In the genomic region with DNA sequence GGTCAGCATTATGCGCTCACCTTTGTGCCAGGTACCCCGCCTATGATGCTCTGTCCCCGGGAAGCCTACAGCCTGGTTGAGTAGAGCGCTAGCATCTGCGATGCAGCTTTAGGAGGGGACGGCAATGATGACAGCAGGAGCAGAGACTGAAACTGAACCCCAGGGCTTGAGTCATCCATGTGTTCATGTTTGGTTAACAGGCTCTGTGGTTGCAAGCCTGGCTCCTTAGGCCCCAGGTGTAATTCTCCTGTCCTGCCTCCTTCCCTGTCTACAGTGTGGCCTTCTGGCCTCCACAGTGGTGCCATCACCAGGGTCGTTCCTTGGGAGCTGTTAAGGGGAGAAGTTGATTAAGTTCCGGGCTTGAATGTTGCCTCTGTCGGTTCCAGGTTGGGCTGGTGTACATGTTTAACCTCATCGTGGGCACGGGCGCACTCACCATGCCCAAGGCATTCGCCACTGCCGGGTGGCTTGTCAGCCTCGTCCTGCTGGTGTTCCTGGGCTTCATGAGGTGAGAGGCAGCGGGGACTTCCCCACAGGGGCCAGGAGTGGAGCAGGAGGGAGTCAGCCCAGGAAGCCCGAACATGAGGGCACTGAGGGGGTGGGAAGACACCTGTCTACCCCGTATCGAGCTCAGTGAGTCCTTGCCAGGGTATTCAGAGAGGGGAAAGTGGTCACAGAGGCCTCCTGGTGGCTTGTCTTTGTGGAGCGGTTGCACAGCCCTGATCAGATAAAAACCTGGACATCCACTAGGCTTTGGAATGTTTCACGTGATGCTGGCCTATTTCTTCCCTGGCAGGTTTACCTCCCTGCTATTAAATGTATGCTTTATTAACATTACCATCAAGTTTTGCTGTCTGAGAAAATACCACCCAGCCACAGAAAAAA, we compare ENCODE assay signal across 16 cellular contexts. TPM values are rescaled to one million over a fixed set of nuclear protein-coding genes. Genes with fewer than 3 reads are reported as not detected.
A peak's percentile ranks its signal among the peaks of the same experiment; 100 is the strongest.
DNase-seq lines count a peak whose midpoint lies in the region; ATAC-seq, FAIRE-seq and TF ChIP-seq lines count a peak whose summit lies in the region.
"Had no signal": no experiment of that assay in that cellular context is flagged by ENCODE, and none has a peak within 500 bp of the region (broad histone marks: within the 10 kb centered on the region; RNA-seq: fewer than 3 reads in every experiment).

No MANE protein-coding gene starts in this region.

- CTCF ChIA-PET in activated CD4-positive, alpha-beta T cell treated with anti-CD3 and anti-CD28 coated beads for 36 hours (lab: Charles Lee), result interaction anchor here (0.7 to 2.8 kb wide), 6 partner anchors 26 to 410 kb away, joined by 3 to 6 read pairs (median 3); no protein-coding TSS in a partner anchor
- CTCF ChIA-PET in SK-N-SH (lab: Yijun Ruan, JAX), result interaction anchor here (1.0 to 98.1 kb wide), 7 partner anchors 14 to 128 kb away, joined by 4 to 3869 read pairs (median 49); partner anchors contain the start of genes FDXR, GRIN2C, NHERF1 and RAB37
- CTCF ChIA-PET in GM12878 (lab: Yijun Ruan, JAX), result interaction anchor here (0.6 to 1.9 kb wide), 4 partner anchors 14 to 77 kb away, joined by 3 to 5 read pairs (median 4); no protein-coding TSS in a partner anchor

- H3K36me3 Mint-ChIP-seq in activated CD4-positive, alpha-beta T cell treated with anti-CD3 and anti-CD28 coated beads for 36 hours (ENCODE audit: low read depth), result peaks cover 3% of the 10 kb centered on the region
- H3K36me3 Mint-ChIP-seq: neural progenitor cell had no signal

- H3K27ac ChIP-seq in SK-N-SH (ENCODE audit: low read depth in 2 of 2, low read length in 1 of 2), result no peak overlapping the region
- H3K27ac ChIP-seq in GM12878 (ENCODE audit: control insufficient read depth, insufficient read depth), result no peak overlapping the region
- H3K27ac ChIP-seq: gastroesophageal sphincter, HL-60, neural progenitor cell had no signal

- no peak overlapping the region for H3K27ac Mint-ChIP-seq in activated CD4-positive, alpha-beta T cell treated with anti-CD3 and anti-CD28 coated beads for 36 hours
- H3K27ac Mint-ChIP-seq: neural progenitor cell; stimulated activated naive B cell treated with anti-CD40 and anti-IgM and Interleukin-4, amounts not matched to agents 10 μg/mL and 1 μg/mL and 100 μg/mL, for 72 hours had no signal

- H3K27me3 ChIP-seq in SK-N-SH (ENCODE audit: insufficient read depth) (no peaks in the 10 kb centered on the region), GM12878 (replicated peaks in 1 of 2; ENCODE audit: control insufficient read depth in 2 of 2, insufficient read depth in 2 of 2, low read length in 1 of 2) (no peaks in the 10 kb centered on the region)
- H3K27me3 ChIP-seq: gastroesophageal sphincter, neural progenitor cell had no signal

- H3K4me3 ChIP-seq in SK-N-SH (ENCODE audit: low read depth in 2 of 2, low read length in 1 of 2) (no peak overlapping the region), GM12878 (no peak overlapping the region)
- H3K4me3 ChIP-seq: gastroesophageal sphincter, neural progenitor cell had no signal

- H3K79me2 ChIP-seq in SK-N-SH (ENCODE audit: insufficient read depth), result no peaks in the 10 kb centered on the region; the same call in 1 of the 2 replicates
- H3K79me2 ChIP-seq in GM12878 (ENCODE audit: control insufficient read depth, insufficient read depth, low read length), result no peaks in the 10 kb centered on the region

- 88% methylated on average over 13 of the region's 21 CpGs for WGBS in SK-N-SH (ENCODE audit: low lambda C conversion rate)
- 90% methylated on average over 21 of the region's 21 CpGs for WGBS in GM12878 (ENCODE audit: insufficient coverage, insufficient replicate concordance, low lambda C conversion rate, missing lambda C conversion rate)

- TF ChIP-seq CTCF in SK-N-SH (IDR thresholded peaks at IDR 0.05) (no peak), GM12878 (IDR thresholded peaks at IDR 0.05 in 2 of 3, conservative IDR thresholded peaks at IDR 0.05 in 1 of 3; ENCODE audit: control insufficient read depth in 2 of 3, extremely low read depth in 1 of 3, insufficient read depth in 1 of 3, low read depth in 3 of 3, low read length in 3 of 3) (no peak), D721Med (IDR thresholded peaks at IDR 0.05; ENCODE audit: insufficient read depth, missing control alignments) (no peak)

- no peaks in the 10 kb centered on the region for H3K9me2 ChIP-seq in SK-N-SH

- no peaks in the 10 kb centered on the region for H3K4me1 ChIP-seq in SK-N-SH (ENCODE audit: control insufficient read depth in 1 of 2, insufficient read depth in 2 of 2, low read depth in 1 of 2, low read length in 1 of 2)
- peaks cover 22% of the 10 kb centered on the region for H3K4me1 ChIP-seq in GM12878 (ENCODE audit: control insufficient read depth, insufficient read depth, low read length)
- H3K4me1 ChIP-seq: gastroesophageal sphincter, neural progenitor cell had no signal

- RAD21 ChIA-PET in GM12878 (lab: Charles Lee; ENCODE audit: unreplicated experiment), result interaction anchor here (1.1 kb wide), 1 partner anchor 47 kb away, joined by 4 read pairs; no protein-coding TSS in a partner anchor

- no peak overlapping the region for H3K4me3 Mint-ChIP-seq in activated CD4-positive, alpha-beta T cell treated with anti-CD3 and anti-CD28 coated beads for 36 hours
- H3K4me3 Mint-ChIP-seq: neural progenitor cell; stimulated activated naive B cell treated with anti-CD40 and anti-IgM and Interleukin-4, amounts not matched to agents 10 μg/mL and 1 μg/mL and 100 μg/mL, for 72 hours had no signal

- in situ Hi-C loops in GM12878 (cut with MboI), result no loop called here

- H3K36me3 ChIP-seq in SK-N-SH (replicated peaks in 1 of 2; ENCODE audit: control insufficient read depth in 1 of 2, insufficient read depth in 2 of 2, low read length in 1 of 2) (peaks cover 11 to 20% of the 10 kb centered on the region in 2 experiments), GM12878 (ENCODE audit: control insufficient read depth in 2 of 2, insufficient read depth in 2 of 2, low read length in 1 of 2) (peaks cover 0 to 4% of the 10 kb centered on the region in 2 experiments; a peak in 2 of 4 replicates)
- H3K36me3 ChIP-seq: neural progenitor cell had no signal

- intact Hi-C loops in activated CD4-positive, alpha-beta T cell treated with anti-CD3 and anti-CD28 coated beads for 36 hours (cut with DNase I, micrococcal nuclease), result no loop called here
- intact Hi-C loops in GM12878 (cut with micrococcal nuclease; ENCODE audit: unreplicated experiment), result no loop called here

- H2AFZ ChIP-seq in SK-N-SH (ENCODE audit: low read depth) (no peak overlapping the region), GM12878 (ENCODE audit: control insufficient read depth, low read depth, low read length) (no peak overlapping the region)
- H2AFZ ChIP-seq: neural progenitor cell had no signal

- TF ChIP-seq EP300 in SK-N-SH (IDR thresholded peaks at IDR 0.05; ENCODE audit: borderline replicate concordance in 1 of 2, low read depth in 1 of 2, low read length in 1 of 2) (no peak), GM12878 (IDR thresholded peaks at IDR 0.05; ENCODE audit: borderline replicate concordance in 1 of 2, control insufficient read depth in 1 of 2, low read depth in 2 of 2, low read length in 2 of 2) (no peak)

- H4K20me1 ChIP-seq in SK-N-SH (ENCODE audit: insufficient read depth) (no peaks in the 10 kb centered on the region), GM12878 (ENCODE audit: control insufficient read depth, insufficient read depth) (no peaks in the 10 kb centered on the region; the same call in none of the 2 replicates)

- FAIRE-seq in GM12878 (lab: Jason Lieb, UNC) (no peak), D721Med (lab: Jason Lieb, UNC) (no peak)

- peaks cover 49% of the 10 kb centered on the region for H3K4me1 Mint-ChIP-seq in activated CD4-positive, alpha-beta T cell treated with anti-CD3 and anti-CD28 coated beads for 36 hours
- H3K4me1 Mint-ChIP-seq: neural progenitor cell had no signal

- TF ChIP-seq POLR2A in GM12878 (IDR thresholded peaks at IDR 0.05; ENCODE audit: low read depth, low read length), result no peak

- POLR2A ChIA-PET in activated CD4-positive, alpha-beta T cell treated with anti-CD3 and anti-CD28 coated beads for 36 hours (lab: Charles Lee), result no interaction called here
- POLR2A ChIA-PET in SK-N-SH (lab: Yijun Ruan, JAX), result no interaction called here
- POLR2A ChIA-PET in GM12878 (lab: Charles Lee), result no interaction called here

- H3F3A ChIP-seq in SK-N-SH (replicated peaks; ENCODE audit: insufficient read depth), result no peaks in the 10 kb centered on the region

- no peaks in the 10 kb centered on the region for H3K27me3 Mint-ChIP-seq in activated CD4-positive, alpha-beta T cell treated with anti-CD3 and anti-CD28 coated beads for 36 hours
- H3K27me3 Mint-ChIP-seq: stimulated activated naive B cell treated with anti-CD40 and anti-IgM and Interleukin-4, amounts not matched to agents 10 μg/mL and 1 μg/mL and 100 μg/mL, for 72 hours had no signal

- ATAC-seq in activated CD4-positive, alpha-beta T cell treated with anti-CD3 and anti-CD28 coated beads for 36 hours, result peak; percentile 71
- ATAC-seq in GM12878, result no peak
- ATAC-seq: gastroesophageal sphincter, left lobe of liver had no signal

- no peaks in the 10 kb centered on the region for H3K9me3 Mint-ChIP-seq in activated CD4-positive, alpha-beta T cell treated with anti-CD3 and anti-CD28 coated beads for 36 hours (ENCODE audit: low read depth)
- H3K9me3 Mint-ChIP-seq: dendritic cell treated with granulocyte-macrophage colony-stimulating factor and Interleukin-4, amounts not matched to agents 40 ng/mL and 50 ng/mL, for 4 days; neural progenitor cell; stimulated activated naive B cell treated with anti-CD40 and anti-IgM and Interleukin-4, amounts not matched to agents 10 μg/mL and 1 μg/mL and 100 μg/mL, for 72 hours had no signal

- H3K9me3 ChIP-seq in SK-N-SH (no peaks in the 10 kb centered on the region), GM12878 (replicated peaks; ENCODE audit: control insufficient read depth, insufficient read depth, low read length) (no peaks in the 10 kb centered on the region)
- H3K9me3 ChIP-seq: gastroesophageal sphincter had no signal

- H3K9ac ChIP-seq in SK-N-SH, result no peak overlapping the region
- H3K9ac ChIP-seq in GM12878 (ENCODE audit: control insufficient read depth, insufficient read depth, low read length), result no peak overlapping the region
- H3K9ac ChIP-seq: neural progenitor cell had no signal

- no TSS peak for BruUV-seq in GM12878 (replicated peaks; lab: Mats Ljungman, UMichigan)

- TF ChIP-seq RAD21 in SK-N-SH (IDR thresholded peaks at IDR 0.05; ENCODE audit: low read length) (no peak), GM12878 (IDR thresholded peaks at IDR 0.05; ENCODE audit: insufficient read depth, low read depth, low read length) (no peak)

- SMC1A ChIA-PET in GM12878 (lab: Charles Lee; ENCODE audit: uncharacterized antibody, unreplicated experiment), result interaction anchor here (1.2 kb wide), 1 partner anchor 43 kb away, joined by 3 read pairs; no protein-coding TSS in a partner anchor

- peak; percentile 57 for DNase-seq in activated CD4-positive, alpha-beta T cell treated with anti-CD3 and anti-CD28 coated beads for 36 hours
- DNase-seq in activated CD4-positive, alpha-beta T cell treated with anti-CD3 and anti-CD28 coated beads for 1 hour, result no peak
- no peak for DNase-seq in SK-N-SH
- no peak for DNase-seq in GM12878 (ENCODE audit: low read depth, low spot score)
- DNase-seq in stimulated activated CD4-positive, alpha-beta T cell treated with anti-CD3 and anti-CD28 coated beads, Interleukin-4, amount 100 ng/mL, for 24 hours, result peak; percentile 42
- no peak for DNase-seq in NCI-H446 (lab: John Stamatoyannopoulos, UW)
- DNase-seq in D721Med (ENCODE audit: insufficient read length, low spot score), result no peak
- DNase-seq in glomerular visceral epithelial cell (ENCODE audit: extremely low spot score), result no peak
- DNase-seq: NCI-H1092; stimulated activated naive B cell treated with anti-CD40 and anti-IgM and Interleukin-4, amounts not matched to agents 10 μg/mL and 1 μg/mL and 100 μg/mL, for 72 hours; SW 1271 had no signal

- H3K4me2 ChIP-seq in SK-N-SH (no peak overlapping the region), GM12878 (ENCODE audit: control insufficient read depth, insufficient read depth) (peak overlapping the region; percentile 22; the same call in 1 of the 2 replicates)
- H3K4me2 ChIP-seq: neural progenitor cell had no signal

RNA-seq across cellular contexts. Expression of gene NAT9, which starts 9.2 kb away (rescaled TPM):
- 10 to 100 TPM; 23.7 to 39.6 TPM for total RNA-seq in activated CD4-positive, alpha-beta T cell treated with anti-CD3 and anti-CD28 coated beads for 36 hours
- 117 and 190 TPM in 2 replicates for polyA plus RNA-seq in SK-N-SH (2012; rRNA removed)
- polyA plus RNA-seq in SK-N-SH (2012; cell fraction: cytosol; rRNA removed), result 38.1 and 64.6 TPM in 2 replicates
- 744 and 872 TPM in 2 replicates for polyA plus RNA-seq in SK-N-SH (2012; cell fraction: nucleus; rRNA removed)
- 68.1 and 91.4 TPM in 2 replicates for total RNA-seq in GM12878 (2013; cell fraction: nucleolus; rRNA removed)
- 16.3 and 16.7 TPM in 2 replicates for total RNA-seq in GM12878 (2014; rRNA removed)
- 27.5 and 28.0 TPM in 2 replicates for total RNA-seq in GM12878 (2014; rRNA removed; fragmentation: Illumina TruSeq; extraction: Trizol)
- total RNA-seq in GM12878 (2021), result 44.8 and 45.3 TPM in 2 replicates
- polyA plus RNA-seq in GM12878 (2011; ENCODE audit: low read depth), result 36.0 TPM
- 23.2 and 26.7 TPM in 2 replicates for polyA plus RNA-seq in GM12878 (2011; rRNA removed)
- 31.5 and 40.8 TPM in 2 replicates for polyA plus RNA-seq in GM12878 (2011; cell fraction: cytosol; rRNA removed)
- 150 and 164 TPM in 2 replicates for polyA plus RNA-seq in GM12878 (2011; cell fraction: nucleus; rRNA removed)
- polyA plus RNA-seq in GM12878 (2012), result 40.0 and 45.4 TPM in 2 replicates
- polyA plus RNA-seq in GM12878 (2014; fragmentation: Illumina TruSeq; extraction: Trizol), result 17.9 and 26.4 TPM in 2 replicates
- 1 to 10 TPM; 3.5 to 4.5 TPM for polyA plus RNA-seq in GM12878 (2014; fragmentation: Nextera tagmentation; extraction: Ambion mirVana)
- 43.2 and 46.4 TPM in 2 replicates for polyA plus RNA-seq in GM12878 (2014; rRNA removed)
- polyA plus RNA-seq in GM12878 (2016; fragmentation: Nextera tagmentation; extraction: Ambion mirVana), result 10 to 100 TPM; 33.9 to 36.4 TPM
- polyA minus RNA-seq in GM12878 (2011; rRNA and poly(A)+ RNA removed), result 18.9 and 36.0 TPM in 2 replicates
- 6.5 and 9.3 TPM in 2 replicates for polyA minus RNA-seq in GM12878 (2011; cell fraction: cytosol; rRNA and poly(A)+ RNA removed)
- polyA minus RNA-seq in GM12878 (2011; cell fraction: nucleus; rRNA and poly(A)+ RNA removed), result 29.6 and 34.8 TPM in 2 replicates

RNA-seq across cellular contexts. Expression of gene NHERF1, which starts 36.9 kb away (rescaled TPM):
- 100 to 1,000 TPM; 115 to 170 TPM for total RNA-seq in activated CD4-positive, alpha-beta T cell treated with anti-CD3 and anti-CD28 coated beads for 36 hours
- 26.9 and 40.1 TPM in 2 replicates for polyA plus RNA-seq in SK-N-SH (2012; rRNA removed)
- 23.7 and 29.2 TPM in 2 replicates for polyA plus RNA-seq in SK-N-SH (2012; cell fraction: cytosol; rRNA removed)
- 21.2 and 25.9 TPM in 2 replicates for polyA plus RNA-seq in SK-N-SH (2012; cell fraction: nucleus; rRNA removed)
- 10.8 and 11.9 TPM in 2 replicates for total RNA-seq in GM12878 (2013; cell fraction: nucleolus; rRNA removed)
- 24.7 and 27.4 TPM in 2 replicates for total RNA-seq in GM12878 (2014; rRNA removed)
- 21.5 and 23.5 TPM in 2 replicates for total RNA-seq in GM12878 (2014; rRNA removed; fragmentation: Illumina TruSeq; extraction: Trizol)
- total RNA-seq in GM12878 (2021), result 52.9 and 53.2 TPM in 2 replicates
- polyA plus RNA-seq in GM12878 (2011; ENCODE audit: low read depth), result 13.3 TPM
- polyA plus RNA-seq in GM12878 (2011; rRNA removed), result 35.4 and 61.6 TPM in 2 replicates
- polyA plus RNA-seq in GM12878 (2011; cell fraction: cytosol; rRNA removed), result 72.8 and 76.3 TPM in 2 replicates
- 42.6 and 58.8 TPM in 2 replicates for polyA plus RNA-seq in GM12878 (2011; cell fraction: nucleus; rRNA removed)
- polyA plus RNA-seq in GM12878 (2012), result 27.8 and 28.5 TPM in 2 replicates
- polyA plus RNA-seq in GM12878 (2014; fragmentation: Illumina TruSeq; extraction: Trizol), result 21.5 and 39.2 TPM in 2 replicates
- polyA plus RNA-seq in GM12878 (2014; fragmentation: Nextera tagmentation; extraction: Ambion mirVana), result 10 to 100 TPM; 13.4 to 14.3 TPM
- polyA plus RNA-seq in GM12878 (2014; rRNA removed), result 38.8 and 41.3 TPM in 2 replicates
- 10 to 100 TPM; 57.3 to 61.2 TPM for polyA plus RNA-seq in GM12878 (2016; fragmentation: Nextera tagmentation; extraction: Ambion mirVana)
- polyA minus RNA-seq in GM12878 (2011; rRNA and poly(A)+ RNA removed), result 49.8 and 66.4 TPM in 2 replicates
- 24.6 and 28.6 TPM in 2 replicates for polyA minus RNA-seq in GM12878 (2011; cell fraction: cytosol; rRNA and poly(A)+ RNA removed)
- 8.5 and 14.5 TPM in 2 replicates for polyA minus RNA-seq in GM12878 (2011; cell fraction: nucleus; rRNA and poly(A)+ RNA removed)

RNA-seq across cellular contexts. Expression of gene RAB37, which starts 48.3 kb away (rescaled TPM):
- 1 to 10 TPM; 2.7 to 3.5 TPM for total RNA-seq in activated CD4-positive, alpha-beta T cell treated with anti-CD3 and anti-CD28 coated beads for 36 hours
- polyA plus RNA-seq in SK-N-SH (2012; rRNA removed) (0.13 and 0.25 TPM in 2 replicates), GM12878 (2011; rRNA removed) (4.5 and 5.6 TPM in 2 replicates), GM12878 (2014; fragmentation: Illumina TruSeq; extraction: Trizol) (1.9 and 3.1 TPM in 2 replicates), GM12878 (2014; fragmentation: Nextera tagmentation; extraction: Ambion mirVana) (under 1 TPM; 0.48 to 0.97 TPM), GM12878 (2014; rRNA removed) (3.6 and 5.6 TPM in 2 replicates), GM12878 (2016; fragmentation: Nextera tagmentation; extraction: Ambion mirVana) (1 to 10 TPM; 1.6 to 1.7 TPM)
- 0.09 and 0.12 TPM in 2 replicates for polyA plus RNA-seq in SK-N-SH (2012; cell fraction: cytosol; rRNA removed)
- polyA plus RNA-seq in SK-N-SH (2012; cell fraction: nucleus; rRNA removed), result 0.26 and 0.31 TPM in 2 replicates
- 7.8 and 10.2 TPM in 2 replicates for total RNA-seq in GM12878 (2013; cell fraction: nucleolus; rRNA removed)
- total RNA-seq in GM12878 (2014; rRNA removed) (1.1 and 1.5 TPM in 2 replicates), GM12878 (2014; rRNA removed; fragmentation: Illumina TruSeq; extraction: Trizol) (1.7 and 2.0 TPM in 2 replicates), GM12878 (2021) (2.3 and 2.7 TPM in 2 replicates)
- 9.9 TPM for polyA plus RNA-seq in GM12878 (2011; ENCODE audit: low read depth)
- 4.4 and 4.5 TPM in 2 replicates for polyA plus RNA-seq in GM12878 (2011; cell fraction: cytosol; rRNA removed)
- polyA plus RNA-seq in GM12878 (2011; cell fraction: nucleus; rRNA removed), result 4.2 and 8.4 TPM in 2 replicates
- polyA plus RNA-seq in GM12878 (2012), result 11.4 and 11.9 TPM in 2 replicates
- polyA minus RNA-seq in GM12878 (2011; rRNA and poly(A)+ RNA removed), result 2.7 and 4.6 TPM in 2 replicates
- polyA minus RNA-seq in GM12878 (2011; cell fraction: cytosol; rRNA and poly(A)+ RNA removed), result 1.1 and 1.9 TPM in 2 replicates
- 0.48 and 0.86 TPM in 2 replicates for polyA minus RNA-seq in GM12878 (2011; cell fraction: nucleus; rRNA and poly(A)+ RNA removed)

Comparison
In these comparisons a context has a peak if more than half of its experiments do, and no peak if none do; other contexts are left out.
1. DNase-seq: peak in activated CD4-positive, alpha-beta T cell treated with anti-CD3 and anti-CD28 coated beads for 36 hours (single experiment) and stimulated activated CD4-positive, alpha-beta T cell treated with anti-CD3 and anti-CD28 coated beads, Interleukin-4, amount 100 ng/mL, for 24 hours (single experiment); none in activated CD4-positive, alpha-beta T cell treated with anti-CD3 and anti-CD28 coated beads for 1 hour (single experiment), SK-N-SH (single experiment), GM12878 (single experiment), NCI-H446 (0 of 2), D721Med (single experiment) and glomerular visceral epithelial cell (single experiment).